ENCODE assay signal across 8 cellular contexts in the genomic region with DNA sequence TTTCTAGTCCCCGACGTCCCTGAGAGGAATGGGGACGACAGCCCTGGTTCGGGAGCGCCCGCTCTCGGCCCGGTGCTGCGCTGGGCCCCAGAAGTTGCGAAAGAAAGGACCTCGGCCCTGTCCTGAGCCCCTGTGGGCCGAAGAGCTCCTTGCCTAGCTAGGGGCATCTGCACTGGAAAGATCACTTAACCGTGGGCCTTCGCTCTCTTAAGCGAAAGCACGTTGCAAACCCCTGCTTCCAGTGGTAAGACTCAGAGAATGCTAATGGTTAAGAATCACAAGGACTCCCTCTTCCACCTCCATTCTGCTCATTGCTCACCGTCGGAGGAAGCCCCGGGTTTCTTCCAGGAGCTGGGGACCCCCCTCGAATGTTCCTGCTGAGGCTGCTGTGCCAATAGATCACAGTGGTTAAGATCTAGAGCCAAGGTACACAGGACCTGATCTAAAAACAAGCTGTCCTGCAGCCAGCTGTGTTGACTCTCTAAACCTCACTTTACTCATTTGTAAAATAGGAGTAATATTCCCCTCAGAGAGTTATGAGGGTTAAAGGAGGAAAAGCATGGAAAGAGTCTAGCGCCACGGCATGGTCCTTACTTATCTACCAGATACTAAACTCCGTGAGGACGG. TPM values are rescaled to one million over a fixed set of nuclear protein-coding genes. Genes with fewer than 3 reads are reported as not detected.
A peak's percentile ranks its signal among the peaks of the same experiment; 100 is the strongest.
DNase-seq lines count a peak whose midpoint lies in the region; FAIRE-seq and TF ChIP-seq lines count a peak whose summit lies in the region.

No MANE protein-coding gene starts in this region.

- H3K9ac ChIP-seq in HUES6 (ENCODE audit: low read length): peak overlapping the region; percentile 90
- peak overlapping the region; percentile 93 for H3K9ac ChIP-seq in mammary epithelial cell (ENCODE audit: insufficient read depth, low read length)

- dilution Hi-C loops in mammary epithelial cell (cut with HindIII; ENCODE audit: low sequenced_read_pairs): no loop called here

- H3K4me2 ChIP-seq in mammary epithelial cell (ENCODE audit: insufficient read depth, low read depth, low read length): peak overlapping the region; percentile 88

- no peaks in the 10 kb centered on the region for H4K20me1 ChIP-seq in mammary epithelial cell (ENCODE audit: insufficient read depth, low read length)

- H3K27ac ChIP-seq in HUES6 (ENCODE audit: low read depth, low read length) (peak overlapping the region; percentile 63; the same call in 1 of the 2 replicates), mammary epithelial cell (ENCODE audit: insufficient read depth, low read depth, low read length) (peak overlapping the region; percentile 77)

- in situ Hi-C loops in mammary epithelial cell (cut with MboI; ENCODE audit: low sequenced_read_pairs in 2 of 2): no loop called here

- CTCF ChIA-PET in mammary epithelial cell (lab: Charles Lee; ENCODE audit: low non-redundant PET): no interaction called here

- intact Hi-C loops in mammary epithelial cell (cut with micrococcal nuclease): no loop called here

- H3K27me3 ChIP-seq in HUES6 (ENCODE audit: control insufficient read depth, insufficient read depth, low read length): no peaks in the 10 kb centered on the region
- no peaks in the 10 kb centered on the region for H3K27me3 ChIP-seq in mammary epithelial cell (ENCODE audit: insufficient read depth, low read length)
- no peaks in the 10 kb centered on the region for H3K27me3 ChIP-seq in mononuclear cell (ENCODE audit: insufficient read depth, low read length)

- peak; percentile 56 for FAIRE-seq in GM18507 (lab: Jason Lieb, UNC)

- H3K4me3 ChIP-seq in HUES6 (ENCODE audit: low read depth, low read length) (peak overlapping the region; percentile 83), mammary epithelial cell (replicated peaks in 1 of 3; ENCODE audit: insufficient read depth in 1 of 3, low read depth in 2 of 3, low read length in 3 of 3) (peak overlapping the region; percentile 94 to 95 (median 94)), mononuclear cell (ENCODE audit: low read length) (peak overlapping the region; percentile 69)

- no peak for TF ChIP-seq CTCF in mammary epithelial cell (conservative IDR thresholded peaks at IDR 0.05 in 1 of 2, IDR thresholded peaks at IDR 0.05 in 1 of 2; ENCODE audit: extremely low read depth in 1 of 2, insufficient read depth in 1 of 2, low read depth in 1 of 2, low read length in 2 of 2)

- DNase-seq in GM18507 (ENCODE audit: extremely low spot score, insufficient read length, low read depth) (no peak), mammary epithelial cell (no peak), medulla oblongata (ENCODE audit: extremely low spot score) (no peak), HuH-7.5 (ENCODE audit: low spot score) (no peak), pons (ENCODE audit: low spot score) (no peak)
- DNase-seq in activated CD4-positive, CD25-positive, alpha-beta regulatory T cell (lab: John Stamatoyannopoulos, UW): no peak

- no peaks in the 10 kb centered on the region for H3K9me3 ChIP-seq in HUES6 (ENCODE audit: control insufficient read depth, insufficient read depth, low read depth, low read length)
- no peaks in the 10 kb centered on the region for H3K9me3 ChIP-seq in mammary epithelial cell (replicated peaks; ENCODE audit: insufficient read depth, low read length)
- H3K9me3 ChIP-seq in mononuclear cell (ENCODE audit: low read depth, low read length): no peaks in the 10 kb centered on the region

- H3K4me1 ChIP-seq in HUES6 (ENCODE audit: control insufficient read depth, insufficient read depth, low read length): peaks cover 7% of the 10 kb centered on the region
- H3K4me1 ChIP-seq in mammary epithelial cell (ENCODE audit: insufficient read depth, low read length): peaks cover 16% of the 10 kb centered on the region
- H3K4me1 ChIP-seq in mononuclear cell (ENCODE audit: insufficient read depth, low read length): peaks cover 29% of the 10 kb centered on the region

- H3K36me3 ChIP-seq in HUES6 (ENCODE audit: control insufficient read depth, insufficient read depth, low read length) (peaks cover 26% of the 10 kb centered on the region), mammary epithelial cell (ENCODE audit: insufficient read depth, low read length) (peaks cover 2% of the 10 kb centered on the region)

- peak overlapping the region; percentile 100 for H2AFZ ChIP-seq in mammary epithelial cell (ENCODE audit: low read depth, low read length)

- TSS peak; percentile 27 for BruUV-seq in mammary epithelial cell (replicated peaks; lab: Mats Ljungman, UMichigan)

- WGBS in mammary epithelial cell (ENCODE audit: low coverage, missing lambda C conversion rate): 26% methylated on average over 12 of the region's 24 CpGs

- peaks cover 54% of the 10 kb centered on the region for H3K79me2 ChIP-seq in mammary epithelial cell (ENCODE audit: insufficient read depth, low read length)

RNA-seq across cellular contexts. Expression of a gene that starts 0.7 kb away (rescaled TPM):
- total RNA-seq in mammary epithelial cell: 100 to 1,000 TPM; 110 to 115 TPM
- polyA plus RNA-seq in mammary epithelial cell: 96.6 TPM
- 188 TPM for polyA minus RNA-seq in mammary epithelial cell
- total RNA-seq in mononuclear cell: 105 TPM

RNA-seq across cellular contexts. Expression of a gene that starts 12.3 kb away (rescaled TPM):
- total RNA-seq in mammary epithelial cell: 1 to 10 TPM; 3.7 to 6.4 TPM
- polyA plus RNA-seq in mammary epithelial cell: 5.1 TPM
- 3.6 TPM for polyA minus RNA-seq in mammary epithelial cell
- total RNA-seq in mononuclear cell: 7.3 TPM
